Comparison of ENCODE assay signal across 8 cellular contexts in the genomic region with DNA sequence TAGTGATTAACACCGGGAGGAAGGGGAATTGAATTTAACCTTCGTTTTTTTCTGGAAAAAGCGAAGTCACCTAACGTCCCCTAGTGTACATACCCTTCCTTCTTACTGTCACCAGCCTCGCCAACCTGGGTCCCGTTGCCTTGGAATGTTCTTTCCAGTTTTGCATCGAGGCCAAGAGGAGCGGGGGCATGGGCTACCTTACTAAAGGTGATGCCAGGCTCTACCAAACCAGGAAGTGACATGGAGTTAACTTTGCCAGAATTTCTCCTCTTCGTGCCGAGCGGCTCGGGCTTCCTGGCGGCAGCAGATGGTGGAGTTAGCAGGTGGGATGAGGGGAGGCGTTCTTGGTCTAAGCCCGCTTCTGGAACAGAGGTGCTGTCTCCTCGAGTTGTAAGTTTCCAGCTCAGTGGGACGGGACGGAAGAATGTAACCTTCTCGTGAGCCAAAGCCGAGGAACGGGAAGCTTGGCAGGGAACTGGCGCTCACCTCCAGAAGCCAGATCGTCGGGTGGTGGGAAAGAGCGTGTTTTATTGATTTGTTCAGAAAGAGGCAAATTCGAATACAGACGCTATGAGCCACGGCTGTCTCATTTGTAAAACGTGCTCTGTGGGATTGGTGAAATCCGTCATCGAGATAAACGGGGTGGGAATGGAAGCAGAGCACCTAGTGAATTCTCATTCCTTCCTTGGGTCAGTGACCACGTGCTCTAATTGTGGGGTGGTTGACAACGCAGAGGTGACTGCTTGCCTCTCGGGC. TPM values are rescaled to one million over a fixed set of nuclear protein-coding genes. Genes with fewer than 3 reads are reported as not detected.
DNase-seq lines count a peak whose midpoint lies in the region; ATAC-seq and TF ChIP-seq lines count a peak whose summit lies in the region.

No MANE protein-coding gene starts in this region.

- DNase-seq in NCI-H510A treated with DMSO at 0.1 percent for 48 hours (lab: John Stamatoyannopoulos, UW) (peak; percentile 51), NCI-H510A (lab: John Stamatoyannopoulos, UW) (no peak), SJSA1 (ENCODE audit: low read depth in 1 of 2, low spot score in 2 of 2) (no peak), endothelial cell (ENCODE audit: low spot score) (no peak), SIG-M5 treated with dmso at 0.1 percent for 504 hours (lab: John Stamatoyannopoulos, UW; ENCODE audit: unreplicated experiment) (no peak), putamen (ENCODE audit: low spot score) (no peak)
- DNase-seq in natural killer cell treated with Interleukin-12 subunit alpha and Interleukin-12 subunit beta and Interleukin-15 and Interleukin-18, amount 100 ng/mL, for 72 hours (ENCODE audit: low spot score), result no peak

- peaks cover 5% of the 10 kb centered on the region for H3K27me3 Mint-ChIP-seq in endothelial cell (ENCODE audit: unreplicated experiment)
- H3K27me3 Mint-ChIP-seq in natural killer cell treated with Interleukin-12 subunit alpha and Interleukin-12 subunit beta and Interleukin-15 and Interleukin-18, amount 100 ng/mL, for 72 hours, result no peaks in the 10 kb centered on the region

- no peak for TF ChIP-seq CTCF in endothelial cell (IDR thresholded peaks at IDR 0.05; ENCODE audit: unreplicated experiment)

- H3K9me3 Mint-ChIP-seq in endothelial cell (ENCODE audit: unreplicated experiment), result no peaks in the 10 kb centered on the region
- no peaks in the 10 kb centered on the region for H3K9me3 Mint-ChIP-seq in natural killer cell treated with Interleukin-12 subunit alpha and Interleukin-12 subunit beta and Interleukin-15 and Interleukin-18, amount 100 ng/mL, for 72 hours

- H3K27ac ChIP-seq in SJSA1, result peak overlapping the region; percentile 97

- H3K4me1 Mint-ChIP-seq in endothelial cell (ENCODE audit: unreplicated experiment), result peaks cover 13% of the 10 kb centered on the region
- H3K4me1 Mint-ChIP-seq in natural killer cell treated with Interleukin-12 subunit alpha and Interleukin-12 subunit beta and Interleukin-15 and Interleukin-18, amount 100 ng/mL, for 72 hours (ENCODE audit: low read depth in 2 of 2), result peaks cover 30 to 38% of the 10 kb centered on the region in 2 donors

- peak overlapping the region; percentile 97 for H3K4me3 Mint-ChIP-seq in endothelial cell (ENCODE audit: unreplicated experiment)
- H3K4me3 Mint-ChIP-seq in natural killer cell treated with Interleukin-12 subunit alpha and Interleukin-12 subunit beta and Interleukin-15 and Interleukin-18, amount 100 ng/mL, for 72 hours, result peak overlapping the region; percentile 99

- H3K36me3 ChIP-seq in SJSA1, result peaks cover 13% of the 10 kb centered on the region

- H3K9me3 ChIP-seq in SJSA1 (replicated peaks), result no peaks in the 10 kb centered on the region

- H3K27me3 ChIP-seq in SJSA1 (replicated peaks), result no peaks in the 10 kb centered on the region

- no peaks in the 10 kb centered on the region for H3K36me3 Mint-ChIP-seq in endothelial cell (ENCODE audit: low read depth, unreplicated experiment)
- no peaks in the 10 kb centered on the region for H3K36me3 Mint-ChIP-seq in natural killer cell treated with Interleukin-12 subunit alpha and Interleukin-12 subunit beta and Interleukin-15 and Interleukin-18, amount 100 ng/mL, for 72 hours

- H3K4me1 ChIP-seq in SJSA1 (replicated peaks), result peaks cover 63% of the 10 kb centered on the region

- peak overlapping the region; percentile 52 for H3K27ac Mint-ChIP-seq in endothelial cell (ENCODE audit: unreplicated experiment)
- peak overlapping the region; percentile 86 to 98 for H3K27ac Mint-ChIP-seq in natural killer cell treated with Interleukin-12 subunit alpha and Interleukin-12 subunit beta and Interleukin-15 and Interleukin-18, amount 100 ng/mL, for 72 hours

- peak overlapping the region; percentile 41 for H3K4me3 ChIP-seq in SJSA1

- ATAC-seq in HG02571 (IDR thresholded peaks at IDR 0.05; ENCODE audit: unreplicated experiment), result peak; percentile 16
- ATAC-seq in natural killer cell treated with Interleukin-12 subunit alpha and Interleukin-12 subunit beta and Interleukin-15 and Interleukin-18, amount 100 ng/mL, for 72 hours, result no peak

RNA-seq across cellular contexts. Expression of a gene that starts 0.5 kb away (rescaled TPM):
- total RNA-seq in SJSA1 (2014; rRNA removed; shearing (Covaris generic)), result 25.6 and 44.2 TPM in 2 replicates
- total RNA-seq in endothelial cell (ENCODE audit: unreplicated experiment), result 9.4 TPM
- total RNA-seq in natural killer cell treated with Interleukin-12 subunit alpha and Interleukin-12 subunit beta and Interleukin-15 and Interleukin-18, amount 100 ng/mL, for 72 hours, result 10 to 100 TPM; 22.0 to 28.1 TPM

RNA-seq across cellular contexts. Expression of a gene that starts 2.5 kb away (rescaled TPM):
- 16.5 and 17.5 TPM in 2 replicates for total RNA-seq in SJSA1 (2014; rRNA removed; shearing (Covaris generic))
- total RNA-seq in endothelial cell (ENCODE audit: unreplicated experiment), result 10.0 TPM
- total RNA-seq in natural killer cell treated with Interleukin-12 subunit alpha and Interleukin-12 subunit beta and Interleukin-15 and Interleukin-18, amount 100 ng/mL, for 72 hours, result 1 to 10 TPM; 2.3 to 5.4 TPM
